Comparison of ENCODE assay signal across 27 cellular contexts in genomic region chr16:80254970-80255369, GRCh38.
"Had no signal": no experiment of that assay in that cellular context is flagged by ENCODE, and none has a peak within 500 bp of the region (broad histone marks: within the 10 kb centered on the region; RNA-seq: fewer than 3 reads in every experiment).

No MANE protein-coding gene starts in this region.

- H3K27ac ChIP-seq: colonic mucosa, epithelial cell of prostate, esophagus squamous epithelium, gastrocnemius medialis, heart right ventricle, left lung, lower lobe of right lung had no signal

- H3K4me3 Mint-ChIP-seq: dendritic cell treated with granulocyte-macrophage colony-stimulating factor and Interleukin-4, amounts not matched to agents 40 ng/mL and 50 ng/mL, for 4 days; effector memory CD8-positive, alpha-beta T cell; endodermal cell; mesothelial cell of epicardium had no signal

- H3K36me3 Mint-ChIP-seq: mesothelial cell of epicardium had no signal

- H3K27me3 Mint-ChIP-seq: dendritic cell treated with granulocyte-macrophage colony-stimulating factor and Interleukin-4, amounts not matched to agents 40 ng/mL and 50 ng/mL, for 4 days had no signal

- H3K27ac Mint-ChIP-seq: dendritic cell treated with granulocyte-macrophage colony-stimulating factor and Interleukin-4, amounts not matched to agents 40 ng/mL and 50 ng/mL, for 4 days; effector memory CD8-positive, alpha-beta T cell; endodermal cell; mesothelial cell of epicardium had no signal

- H3K4me3 ChIP-seq: colonic mucosa, esophagus squamous epithelium, gastrocnemius medialis, heart right ventricle, left lung, lower lobe of right lung, mucosa of descending colon had no signal

- H3K9me3 Mint-ChIP-seq: effector memory CD8-positive, alpha-beta T cell; endodermal cell; mesothelial cell of epicardium had no signal

- DNase-seq: colonic mucosa; cortex of kidney; effector CD8-positive, alpha-beta T cell; effector memory CD8-positive, alpha-beta T cell; endodermal cell; erythroblast; esophagus squamous epithelium; foreskin fibroblast; foreskin melanocyte; gastrocnemius medialis; glutamatergic neuron; head of caudate nucleus; heart right ventricle; hippocampal formation; left cardiac atrium; left lung; left ventricle myocardium superior; lower lobe of right lung; mesenchymal stem cell; mucosa of descending colon had no signal

- H3K9me3 ChIP-seq: colonic mucosa, esophagus squamous epithelium, gastrocnemius medialis, heart right ventricle, left lung, lower lobe of right lung, mucosa of descending colon had no signal

- H3K4me1 ChIP-seq: colonic mucosa, esophagus squamous epithelium, gastrocnemius medialis, heart right ventricle, left lung, lower lobe of right lung had no signal

- ATAC-seq: effector memory CD8-positive, alpha-beta T cell; esophagus mucosa; gastrocnemius medialis; heart right ventricle; left cardiac atrium; left lung; left ventricle myocardium superior; lower lobe of right lung; mucosa of descending colon had no signal

- H3K4me1 Mint-ChIP-seq: mesothelial cell of epicardium had no signal

- H3K27me3 ChIP-seq: colonic mucosa, esophagus squamous epithelium, gastrocnemius medialis, heart right ventricle, left lung had no signal

- FAIRE-seq: endometrium, islet of Langerhans, keratinocyte had no signal

- H3K36me3 ChIP-seq: colonic mucosa, esophagus squamous epithelium, gastrocnemius medialis, heart right ventricle, left lung, lower lobe of right lung had no signal
